21 cellular contexts compared by ENCODE assay signal in the genomic region with DNA sequence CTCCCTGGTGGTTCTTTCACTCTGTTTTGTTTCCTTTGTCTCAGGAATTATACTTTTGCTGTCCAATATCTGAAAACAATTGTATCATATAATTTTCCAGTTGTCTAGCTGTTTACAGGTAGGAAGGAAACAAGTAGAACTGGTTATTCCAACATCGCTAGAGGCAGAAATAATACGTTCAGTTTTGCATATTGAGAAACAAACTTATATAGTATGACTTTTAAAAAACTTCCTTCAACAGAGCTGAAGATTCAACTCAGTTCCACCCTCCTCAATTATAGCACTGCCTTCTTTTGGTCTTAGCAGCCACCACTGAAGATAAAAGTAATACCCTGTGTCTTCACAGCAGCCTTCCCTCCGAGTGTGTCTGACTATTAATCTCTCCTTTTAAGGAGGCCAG.
A peak's percentile ranks its signal among the peaks of the same experiment; 100 is the strongest.
DNase-seq lines count a peak whose midpoint lies in the region; ATAC-seq, FAIRE-seq and TF ChIP-seq lines count a peak whose summit lies in the region.
"Had no signal": no experiment of that assay in that cellular context is flagged by ENCODE, and none has a peak within 500 bp of the region (broad histone marks: within the 10 kb centered on the region; RNA-seq: fewer than 3 reads in every experiment).

No MANE protein-coding gene starts in this region.

- DNase-seq in NCI-H1048 (lab: John Stamatoyannopoulos, UW), result peak; percentile 77
- DNase-seq in bronchial epithelial cell (ENCODE audit: low read depth), result peak; percentile 64
- no peak for DNase-seq in mesothelial cell of epicardium (ENCODE audit: low spot score in 2 of 2, unreplicated experiment in 2 of 2)
- DNase-seq in type B pancreatic cell (ENCODE audit: extremely low spot score, unreplicated experiment), result no peak
- DNase-seq in DMS79 (lab: John Stamatoyannopoulos, UW), result no peak
- DNase-seq in GF-D8 (lab: John Stamatoyannopoulos, UW), result no peak
- no peak for DNase-seq in activated CD8-positive, alpha-beta memory T cell treated with anti-CD3 and anti-CD28 coated beads, Interleukin-2, amount 10 ng/mL, durations not matched to agents 7 days and 5 days
- DNase-seq: CD4-positive, CD25-positive, alpha-beta regulatory T cell; GM23248; H9; HFFc6; Kasumi-1; MM.1S; NCI-H1092 treated with DMSO at 0.1 percent for 48 hours; NCI-H146; NCI-H2029; NCI-H226; OCI-M1; SHP77 treated with DMSO at 0.1 percent for 48 hours; SW 1271 had no signal

- CTCF ChIA-PET in activated CD8-positive, alpha-beta memory T cell treated with anti-CD3 and anti-CD28 coated beads, Interleukin-2, amount 10 ng/mL, durations not matched to agents 7 days and 5 days (lab: Charles Lee), result no interaction called here

- no peak for ATAC-seq in activated CD8-positive, alpha-beta memory T cell treated with anti-CD3 and anti-CD28 coated beads, Interleukin-2, amount 10 ng/mL, durations not matched to agents 7 days and 5 days

- H3K4me3 ChIP-seq in bronchial epithelial cell (ENCODE audit: low read depth, low read length), result no peak overlapping the region
- H3K4me3 ChIP-seq: GM23248, SK-N-MC had no signal

- H3K27ac Mint-ChIP-seq in mesothelial cell of epicardium (peak overlapping the region; percentile 30), type B pancreatic cell (peak overlapping the region; percentile 71)
- H3K27ac Mint-ChIP-seq in activated CD8-positive, alpha-beta memory T cell treated with anti-CD3 and anti-CD28 coated beads, Interleukin-2, amount 10 ng/mL, durations not matched to agents 7 days and 5 days, result no peak overlapping the region
- H3K27ac Mint-ChIP-seq: H9, HFFc6 had no signal

- H3K27me3 ChIP-seq in bronchial epithelial cell (ENCODE audit: control insufficient read depth, insufficient read depth, low read length), result no peaks in the 10 kb centered on the region

- peaks cover 4% of the 10 kb centered on the region for H3K36me3 Mint-ChIP-seq in mesothelial cell of epicardium
- no peaks in the 10 kb centered on the region for H3K36me3 Mint-ChIP-seq in type B pancreatic cell
- peaks cover 12% of the 10 kb centered on the region for H3K36me3 Mint-ChIP-seq in activated CD8-positive, alpha-beta memory T cell treated with anti-CD3 and anti-CD28 coated beads, Interleukin-2, amount 10 ng/mL, durations not matched to agents 7 days and 5 days

- H3K36me3 ChIP-seq in bronchial epithelial cell (ENCODE audit: control insufficient read depth, insufficient read depth, low read length), result no peaks in the 10 kb centered on the region

- H3K4me3 Mint-ChIP-seq in mesothelial cell of epicardium (no peak overlapping the region), type B pancreatic cell (peak overlapping the region; percentile 7)
- H3K4me3 Mint-ChIP-seq in activated CD8-positive, alpha-beta memory T cell treated with anti-CD3 and anti-CD28 coated beads, Interleukin-2, amount 10 ng/mL, durations not matched to agents 7 days and 5 days, result no peak overlapping the region
- H3K4me3 Mint-ChIP-seq: CD4-positive, CD25-positive, alpha-beta regulatory T cell; H9; HFFc6 had no signal

- H3K4me1 Mint-ChIP-seq in mesothelial cell of epicardium (peaks cover 13% of the 10 kb centered on the region), type B pancreatic cell (ENCODE audit: unreplicated experiment) (no peaks in the 10 kb centered on the region)
- H3K4me1 Mint-ChIP-seq in activated CD8-positive, alpha-beta memory T cell treated with anti-CD3 and anti-CD28 coated beads, Interleukin-2, amount 10 ng/mL, durations not matched to agents 7 days and 5 days, result peaks cover 5% of the 10 kb centered on the region

- no peaks in the 10 kb centered on the region for H3K27me3 Mint-ChIP-seq in mesothelial cell of epicardium (ENCODE audit: low read depth)
- H3K27me3 Mint-ChIP-seq in type B pancreatic cell, result no peaks in the 10 kb centered on the region
- no peaks in the 10 kb centered on the region for H3K27me3 Mint-ChIP-seq in activated CD8-positive, alpha-beta memory T cell treated with anti-CD3 and anti-CD28 coated beads, Interleukin-2, amount 10 ng/mL, durations not matched to agents 7 days and 5 days

- TF ChIP-seq CTCF in bronchial epithelial cell (IDR thresholded peaks at IDR 0.05; ENCODE audit: insufficient read depth, low read length, severe bottlenecking) (no peak), mesothelial cell of epicardium (IDR thresholded peaks at IDR 0.05; ENCODE audit: unreplicated experiment) (no peak), type B pancreatic cell (conservative IDR thresholded peaks at IDR 0.05) (no peak)

- FAIRE-seq in bronchial epithelial cell (lab: Jason Lieb, UNC), result no peak

- peaks cover 30% of the 10 kb centered on the region for H3K9me3 Mint-ChIP-seq in mesothelial cell of epicardium
- peaks cover 9% of the 10 kb centered on the region for H3K9me3 Mint-ChIP-seq in type B pancreatic cell
- H3K9me3 Mint-ChIP-seq in activated CD8-positive, alpha-beta memory T cell treated with anti-CD3 and anti-CD28 coated beads, Interleukin-2, amount 10 ng/mL, durations not matched to agents 7 days and 5 days (ENCODE audit: low read depth), result peaks cover 11% of the 10 kb centered on the region

Comparison
In these comparisons a context has a peak if more than half of its experiments do, and no peak if none do; other contexts are left out.
1. DNase-seq: peak in NCI-H1048 (single experiment) and bronchial epithelial cell (single experiment); none in mesothelial cell of epicardium (0 of 2), type B pancreatic cell (single experiment), DMS79 (single experiment), GF-D8 (single experiment) and activated CD8-positive, alpha-beta memory T cell treated with anti-CD3 and anti-CD28 coated beads, Interleukin-2, amount 10 ng/mL, durations not matched to agents 7 days and 5 days (single experiment).